8 cellular contexts compared by ENCODE assay signal in genomic region chr5:128201065-128201926, GRCh38.
DNase-seq lines count a peak whose midpoint lies in the region; ATAC-seq and TF ChIP-seq lines count a peak whose summit lies in the region.

No MANE protein-coding gene starts in this region.

- H3K27me3 ChIP-seq in PC-3 (ENCODE audit: low read length), result no peaks in the 10 kb centered on the region
- no peaks in the 10 kb centered on the region for H3K27me3 ChIP-seq in fibroblast of lung (ENCODE audit: control insufficient read depth, insufficient read depth, low read length)

- H3K9ac ChIP-seq in PC-3 (ENCODE audit: low read length), result no peak overlapping the region
- H3K9ac ChIP-seq in fibroblast of lung (ENCODE audit: insufficient read depth, low read length), result no peak overlapping the region

- H3K9me2 ChIP-seq in PC-3 (replicated peaks; ENCODE audit: low read length), result no peaks in the 10 kb centered on the region

- H3K4me3 ChIP-seq in PC-3 (ENCODE audit: low read length) (peak overlapping the region; percentile 57), fibroblast of lung (replicated peaks in 1 of 4; ENCODE audit: control extremely low read depth in 1 of 4, insufficient read depth in 1 of 4, low read depth in 3 of 4, low read length in 4 of 4) (peak overlapping the region in 3 of 4 experiments; percentile 7 to 44 (median 38))

- H3F3A ChIP-seq in PC-3 (ENCODE audit: low read length, unreplicated experiment), result no peaks in the 10 kb centered on the region

- POLR2A ChIA-PET in PC-3 (lab: Charles Lee; ENCODE audit: unreplicated experiment), result no interaction called here

- H3K79me2 ChIP-seq in PC-3 (ENCODE audit: low read length) (no peaks in the 10 kb centered on the region), fibroblast of lung (ENCODE audit: control insufficient read depth, insufficient read depth, low read length) (no peaks in the 10 kb centered on the region)

- H3K27ac Mint-ChIP-seq in Calu3 (ENCODE audit: unreplicated experiment), result peak overlapping the region; percentile 78
- H3K27ac Mint-ChIP-seq in natural killer cell, result no peak overlapping the region
- no peak overlapping the region for H3K27ac Mint-ChIP-seq in stimulated activated naive B cell treated with anti-CD40 and anti-IgM and Interleukin-4, amounts not matched to agents 10 μg/mL and 1 μg/mL and 100 μg/mL, for 72 hours

- H3K27me3 Mint-ChIP-seq in Calu3 (ENCODE audit: unreplicated experiment), result no peaks in the 10 kb centered on the region
- H3K27me3 Mint-ChIP-seq in natural killer cell (ENCODE audit: low read depth in 2 of 2), result peaks cover 2 to 8% of the 10 kb centered on the region in 2 donors
- H3K27me3 Mint-ChIP-seq in stimulated activated naive B cell treated with anti-CD40 and anti-IgM and Interleukin-4, amounts not matched to agents 10 μg/mL and 1 μg/mL and 100 μg/mL, for 72 hours, result peaks cover 0 to 16% of the 10 kb centered on the region in 2 donors

- TF ChIP-seq CTCF in Calu3 (IDR thresholded peaks at IDR 0.05; ENCODE audit: unreplicated experiment) (peak; percentile 53), PC-3 (conservative IDR thresholded peaks at IDR 0.05; ENCODE audit: low read depth, low read length) (peak; percentile 96), fibroblast of lung (conservative IDR thresholded peaks at IDR 0.05 in 1 of 2, IDR thresholded peaks at IDR 0.05 in 1 of 2; ENCODE audit: low read depth in 1 of 2, low read length in 2 of 2) (peak; percentile 66 to 85), natural killer cell (IDR thresholded peaks at IDR 0.05) (peak; percentile 91)

- H3K27ac ChIP-seq in PC-3 (ENCODE audit: low read length), result peak overlapping the region; percentile 4; the same call in 1 of the 2 replicates
- no peak overlapping the region for H3K27ac ChIP-seq in fibroblast of lung (ENCODE audit: insufficient read depth, low read length)

- no peak overlapping the region for H3K4me3 Mint-ChIP-seq in Calu3 (ENCODE audit: low read depth, unreplicated experiment)
- no peak overlapping the region for H3K4me3 Mint-ChIP-seq in natural killer cell
- peak overlapping the region; percentile 21 to 65 for H3K4me3 Mint-ChIP-seq in stimulated activated naive B cell treated with anti-CD40 and anti-IgM and Interleukin-4, amounts not matched to agents 10 μg/mL and 1 μg/mL and 100 μg/mL, for 72 hours

- H3K36me3 ChIP-seq in PC-3 (ENCODE audit: low read depth, low read length) (no peaks in the 10 kb centered on the region), fibroblast of lung (ENCODE audit: control insufficient read depth, insufficient read depth, low read length) (no peaks in the 10 kb centered on the region)

- H3K4me1 Mint-ChIP-seq in Calu3 (ENCODE audit: low read depth, unreplicated experiment) (peaks cover 66% of the 10 kb centered on the region), natural killer cell (peaks cover 6 to 9% of the 10 kb centered on the region in 2 donors)
- H3K4me1 Mint-ChIP-seq in stimulated activated naive B cell treated with anti-CD40 and anti-IgM and Interleukin-4, amounts not matched to agents 10 μg/mL and 1 μg/mL and 100 μg/mL, for 72 hours, result peaks cover 8 to 16% of the 10 kb centered on the region in 2 donors

- intact Hi-C loops in Calu3 (cut with micrococcal nuclease; ENCODE audit: unreplicated experiment) (no loop called here), PC-3 (cut with micrococcal nuclease) (loop anchor here (1.0 to 2.0 kb wide), 7 partner anchors 37 to 636 kb away; no protein-coding TSS in a partner anchor), natural killer cell (cut with micrococcal nuclease) (loop anchor here (1.0 kb wide), 3 partner anchors 326 to 637 kb away; no protein-coding TSS in a partner anchor)

- BruUV-seq in Calu3 (replicated peaks; lab: Mats Ljungman, UMichigan), result no TSS peak
- no TSS peak for BruUV-seq in PC-3 (replicated peaks; lab: Mats Ljungman, UMichigan)

- peak overlapping the region; percentile 78 for H3K4me2 ChIP-seq in PC-3 (ENCODE audit: low read length)
- peak overlapping the region; percentile 82 for H3K4me2 ChIP-seq in fibroblast of lung (ENCODE audit: extremely low read depth, insufficient read depth, low read length)

- peaks cover 33% of the 10 kb centered on the region for H3K4me1 ChIP-seq in PC-3 (ENCODE audit: insufficient read depth, low read length)
- H3K4me1 ChIP-seq in fibroblast of lung (ENCODE audit: control insufficient read depth, extremely low read depth, insufficient read depth, low read length), result no peaks in the 10 kb centered on the region

- peaks cover 7% of the 10 kb centered on the region for H3K9me3 Mint-ChIP-seq in Calu3 (ENCODE audit: low read depth, unreplicated experiment)
- H3K9me3 Mint-ChIP-seq in natural killer cell, result no peaks in the 10 kb centered on the region
- peaks cover 4 to 11% of the 10 kb centered on the region in 2 donors for H3K9me3 Mint-ChIP-seq in stimulated activated naive B cell treated with anti-CD40 and anti-IgM and Interleukin-4, amounts not matched to agents 10 μg/mL and 1 μg/mL and 100 μg/mL, for 72 hours

- H4K20me1 ChIP-seq in PC-3 (ENCODE audit: low read length), result no peaks in the 10 kb centered on the region
- H4K20me1 ChIP-seq in fibroblast of lung (ENCODE audit: control insufficient read depth, extremely low read depth, insufficient read depth, low read length), result no peaks in the 10 kb centered on the region

- no peaks in the 10 kb centered on the region for H3K9me3 ChIP-seq in PC-3 (ENCODE audit: low read length)
- no peaks in the 10 kb centered on the region for H3K9me3 ChIP-seq in fibroblast of lung (ENCODE audit: control insufficient read depth, insufficient read depth, low read depth, low read length)

- DNase-seq in Calu3, result peak; percentile 42
- peak; percentile 87 for DNase-seq in PC-3
- peak; percentile 89 to 91 for DNase-seq in activated T-cell treated with anti-CD3 and anti-CD28 coated beads, Interleukin-2, amount 50 U/mL, for 48 hours
- DNase-seq in fibroblast of lung (ENCODE audit: low read depth in 2 of 2), result peak; percentile 45 to 56
- DNase-seq in natural killer cell, result peak; percentile 73
- DNase-seq in stimulated activated naive B cell treated with anti-CD40 and anti-IgM and Interleukin-4, amounts not matched to agents 10 μg/mL and 1 μg/mL and 100 μg/mL, for 72 hours, result peak; percentile 61

- ATAC-seq in GM19468 (IDR thresholded peaks at IDR 0.05; ENCODE audit: extremely low read depth, unreplicated experiment), result peak; percentile 95
- peak; percentile 93 for ATAC-seq in HG03571 (IDR thresholded peaks at IDR 0.05; ENCODE audit: unreplicated experiment)
- ATAC-seq in PC-3, result peak; percentile 66
- peak; percentile 88 to 99 (median 98) for ATAC-seq in natural killer cell
- ATAC-seq in stimulated activated naive B cell treated with anti-CD40 and anti-IgM and Interleukin-4, amounts not matched to agents 10 μg/mL and 1 μg/mL and 100 μg/mL, for 72 hours (replicated peaks), result peak; percentile 94

- H2AFZ ChIP-seq in PC-3 (ENCODE audit: low read length), result peak overlapping the region; percentile 63; the same call in 1 of the 2 replicates
- H2AFZ ChIP-seq in fibroblast of lung (ENCODE audit: low read length), result no peak overlapping the region

- H3K36me3 Mint-ChIP-seq in Calu3 (ENCODE audit: insufficient read depth, unreplicated experiment) (peaks cover 83% of the 10 kb centered on the region), natural killer cell (no peaks in the 10 kb centered on the region)
- H3K36me3 Mint-ChIP-seq in stimulated activated naive B cell treated with anti-CD40 and anti-IgM and Interleukin-4, amounts not matched to agents 10 μg/mL and 1 μg/mL and 100 μg/mL, for 72 hours, result peaks cover 19 to 21% of the 10 kb centered on the region in 2 donors

- CTCF ChIA-PET in Calu3 (lab: Charles Lee), result no interaction called here
- CTCF ChIA-PET in PC-3 (lab: Charles Lee), result interaction anchor here (0.5 to 1.0 kb wide), 3 partner anchors 243 to 326 kb away, joined by 5 to 11 read pairs (median 8); no protein-coding TSS in a partner anchor

Comparison
In these comparisons a context has a peak if more than half of its experiments do, and no peak if none do; other contexts are left out.
1. H3K4me3 Mint-ChIP-seq: peak in stimulated activated naive B cell treated with anti-CD40 and anti-IgM and Interleukin-4, amounts not matched to agents 10 μg/mL and 1 μg/mL and 100 μg/mL, for 72 hours (2 of 2); none in Calu3 (single experiment) and natural killer cell (single experiment).
2. Peak in every context shown above with its lines, with median percentiles within 50 percentile points of each other: DNase-seq, CTCF ChIP-seq and ATAC-seq.